ENCODE assay signal across 15 cellular contexts in genomic region chr7:8305104-8305503, GRCh38. TPM values are rescaled to one million over a fixed set of nuclear protein-coding genes. Genes with fewer than 3 reads are reported as not detected.
DNase-seq lines count a peak whose midpoint lies in the region; ATAC-seq and TF ChIP-seq lines count a peak whose summit lies in the region.
"Had no signal": no experiment of that assay in that cellular context is flagged by ENCODE, and none has a peak within 500 bp of the region (broad histone marks: within the 10 kb centered on the region; RNA-seq: fewer than 3 reads in every experiment).

No MANE protein-coding gene starts in this region.

- H3K27me3 Mint-ChIP-seq in CD8-positive, alpha-beta memory T cell, result peaks cover 22 to 51% of the 10 kb centered on the region in 2 donors

- H3K79me2 ChIP-seq in OCI-LY7 (ENCODE audit: insufficient read depth, low read depth, low read length), result no peaks in the 10 kb centered on the region

- H4K20me1 ChIP-seq in OCI-LY7 (ENCODE audit: insufficient read depth, low read length), result no peaks in the 10 kb centered on the region
- H4K20me1 ChIP-seq: BLaER1 treated with 17β-estradiol and CSF1 and Interleukin-3, amounts not matched to agents 10 nM and 100 nM had no signal

- no peak for DNase-seq in CD8-positive, alpha-beta memory T cell
- peak; percentile 41 for DNase-seq in WERI-Rb-1
- no peak for DNase-seq in adrenal gland
- DNase-seq in NOMO-1 treated with DMSO at 0.1 percent for 48 hours (lab: John Stamatoyannopoulos, UW; ENCODE audit: unreplicated experiment), result no peak
- no peak for DNase-seq in OCI-LY7 (ENCODE audit: low spot score)
- DNase-seq: 8988T; CD8-positive, alpha-beta T cell; COR-L47; HCEC 1CT; HFFc6 had no signal

- no peaks in the 10 kb centered on the region for H3K36me3 ChIP-seq in CD8-positive, alpha-beta memory T cell (ENCODE audit: insufficient read depth, low read length)
- peaks cover 4% of the 10 kb centered on the region; the same call in 1 of the 2 replicates for H3K36me3 ChIP-seq in HUES6 (ENCODE audit: control insufficient read depth, insufficient read depth, low read length)
- no peaks in the 10 kb centered on the region for H3K36me3 ChIP-seq in WERI-Rb-1
- H3K36me3 ChIP-seq in adrenal gland (replicated peaks in 1 of 2), result no peaks in the 10 kb centered on the region
- H3K36me3 ChIP-seq in OCI-LY7 (ENCODE audit: insufficient read depth, low read length), result no peaks in the 10 kb centered on the region
- H3K36me3 ChIP-seq: BLaER1 treated with 17β-estradiol and CSF1 and Interleukin-3, amounts not matched to agents 10 nM and 100 nM had no signal

- POLR2A ChIA-PET in CD8-positive, alpha-beta memory T cell (lab: Charles Lee), result no interaction called here
- POLR2A ChIA-PET in OCI-LY7 (lab: Charles Lee), result no interaction called here

- TF ChIP-seq POLR2A in adrenal gland (IDR thresholded peaks at IDR 0.05), result no peak

- no peak overlapping the region for H3K4me2 ChIP-seq in OCI-LY7 (ENCODE audit: low read length)
- H3K4me2 ChIP-seq: BLaER1 treated with 17β-estradiol and CSF1 and Interleukin-3, amounts not matched to agents 10 nM and 100 nM; GM23338 had no signal

- H3K4me1 ChIP-seq in CD8-positive, alpha-beta memory T cell (ENCODE audit: insufficient read depth, low read length), result no peaks in the 10 kb centered on the region
- 0 out of 2 replicates have a peak, but pooled peaks cover 2% of the 10 kb centered on the region for H3K4me1 ChIP-seq in HUES6 (ENCODE audit: control insufficient read depth, insufficient read depth, low read length)
- no peaks in the 10 kb centered on the region for H3K4me1 ChIP-seq in adrenal gland (replicated peaks in 1 of 2)
- H3K4me1 ChIP-seq in OCI-LY7 (ENCODE audit: insufficient read depth, low read length, poor library complexity, severe bottlenecking), result no peaks in the 10 kb centered on the region
- H3K4me1 ChIP-seq: BLaER1 treated with 17β-estradiol and CSF1 and Interleukin-3, amounts not matched to agents 10 nM and 100 nM had no signal

- no peak overlapping the region for H3K4me3 ChIP-seq in CD8-positive, alpha-beta memory T cell (ENCODE audit: low read length)
- peak overlapping the region; percentile 54; the same call in 1 of the 2 replicates for H3K4me3 ChIP-seq in HUES6 (ENCODE audit: low read depth, low read length)
- no peak overlapping the region for H3K4me3 ChIP-seq in WERI-Rb-1 (ENCODE audit: low read depth, low read length)
- H3K4me3 ChIP-seq in adrenal gland, result no peak overlapping the region
- no peak overlapping the region for H3K4me3 ChIP-seq in OCI-LY7 (ENCODE audit: low read depth, low read length, poor library complexity, severe bottlenecking)
- H3K4me3 ChIP-seq: BLaER1 treated with 17β-estradiol and CSF1 and Interleukin-3, amounts not matched to agents 10 nM and 100 nM; GM23338 had no signal

- CTCF ChIA-PET in CD8-positive, alpha-beta memory T cell (lab: Charles Lee), result interaction anchor here (1.1 kb wide), 1 partner anchor 9 kb away, joined by 4 read pairs; no protein-coding TSS in a partner anchor
- CTCF ChIA-PET in OCI-LY7 (lab: Charles Lee; ENCODE audit: unreplicated experiment), result no interaction called here

- no peaks in the 10 kb centered on the region for H3K4me1 Mint-ChIP-seq in CD8-positive, alpha-beta memory T cell
- H3K4me1 Mint-ChIP-seq: B cell had no signal

- H3K27me3 ChIP-seq in CD8-positive, alpha-beta memory T cell (ENCODE audit: insufficient read depth, low read length, poor library complexity, severe bottlenecking), result no peaks in the 10 kb centered on the region
- H3K27me3 ChIP-seq in HUES6 (ENCODE audit: control insufficient read depth, insufficient read depth, low read length), result no peaks in the 10 kb centered on the region
- no peaks in the 10 kb centered on the region for H3K27me3 ChIP-seq in WERI-Rb-1 (ENCODE audit: insufficient read depth, low read depth, severe bottlenecking)
- H3K27me3 ChIP-seq in adrenal gland, result no peaks in the 10 kb centered on the region
- H3K27me3 ChIP-seq: BLaER1 treated with 17β-estradiol and CSF1 and Interleukin-3, amounts not matched to agents 10 nM and 100 nM had no signal

- intact Hi-C loops in adrenal gland (cut with DNase I) (no loop called here), OCI-LY7 (cut with micrococcal nuclease; ENCODE audit: unreplicated experiment) (no loop called here)

- no peaks in the 10 kb centered on the region for H3K9me3 Mint-ChIP-seq in CD8-positive, alpha-beta memory T cell
- H3K9me3 Mint-ChIP-seq: CD8-positive, alpha-beta T cell; HFFc6 had no signal

- H3K9me3 ChIP-seq in CD8-positive, alpha-beta memory T cell (ENCODE audit: low read length), result no peaks in the 10 kb centered on the region
- H3K9me3 ChIP-seq in HUES6 (ENCODE audit: control insufficient read depth, insufficient read depth, low read depth, low read length) (peaks cover 8% of the 10 kb centered on the region; the same call in 1 of the 2 replicates), WERI-Rb-1 (ENCODE audit: severe bottlenecking) (no peaks in the 10 kb centered on the region), adrenal gland (replicated peaks in 1 of 3) (no peaks in the 10 kb centered on the region), OCI-LY7 (ENCODE audit: low read length) (0 out of 2 replicates have a peak, but pooled peaks cover 3% of the 10 kb centered on the region)
- H3K9me3 ChIP-seq: BLaER1 treated with 17β-estradiol and CSF1 and Interleukin-3, amounts not matched to agents 10 nM and 100 nM had no signal

- 35 to 76% (median 69%) methylated on average over 2 of the region's 2 CpGs for WGBS in adrenal gland, 4 donors

- no peak overlapping the region for H3K4me3 Mint-ChIP-seq in CD8-positive, alpha-beta memory T cell
- H3K4me3 Mint-ChIP-seq: B cell; CD8-positive, alpha-beta T cell; GM23338; HFFc6 had no signal

- H3K36me3 Mint-ChIP-seq in CD8-positive, alpha-beta memory T cell, result peaks cover 0 to 3% (median 0%) of the 10 kb centered on the region in 3 donors
- H3K36me3 Mint-ChIP-seq: CD8-positive, alpha-beta T cell had no signal

- TF ChIP-seq CTCF in WERI-Rb-1 (IDR thresholded peaks at IDR 0.05; ENCODE audit: low read depth, low read length), result no peak
- no peak for TF ChIP-seq CTCF in adrenal gland (IDR thresholded peaks at IDR 0.05)
- no peak for TF ChIP-seq CTCF in OCI-LY7 (conservative IDR thresholded peaks at IDR 0.05; ENCODE audit: low read length)

- no TSS peak for BruUV-seq in OCI-LY7 (replicated peaks; lab: Mats Ljungman, UMichigan)

- H3K27ac ChIP-seq in CD8-positive, alpha-beta memory T cell (ENCODE audit: low read depth, low read length), result peak overlapping the region; percentile 57
- H3K27ac ChIP-seq in HUES6 (ENCODE audit: low read depth, low read length) (no peak overlapping the region), WERI-Rb-1 (no peak overlapping the region), adrenal gland (no peak overlapping the region), OCI-LY7 (ENCODE audit: low read depth, low read length, poor library complexity, severe bottlenecking) (no peak overlapping the region)
- H3K27ac ChIP-seq: BLaER1 treated with 17β-estradiol and CSF1 and Interleukin-3, amounts not matched to agents 10 nM and 100 nM had no signal

- ATAC-seq in HG03521 (IDR thresholded peaks at IDR 0.05; ENCODE audit: unreplicated experiment), result no peak
- ATAC-seq: CD8-positive, alpha-beta T cell; GM23338 had no signal

- H3K27ac Mint-ChIP-seq in CD8-positive, alpha-beta memory T cell, result no peak overlapping the region
- H3K27ac Mint-ChIP-seq: B cell; CD8-positive, alpha-beta T cell; GM23338; HFFc6 had no signal

- H3K9ac ChIP-seq in HUES6 (ENCODE audit: low read length), result no peak overlapping the region
- H3K9ac ChIP-seq: BLaER1 treated with 17β-estradiol and CSF1 and Interleukin-3, amounts not matched to agents 10 nM and 100 nM had no signal

- no peak overlapping the region for H2AFZ ChIP-seq in OCI-LY7 (ENCODE audit: low read length)
- H2AFZ ChIP-seq: GM23338 had no signal

- H3K9me2 ChIP-seq in OCI-LY7 (ENCODE audit: insufficient read depth, low read length), result no peaks in the 10 kb centered on the region

RNA-seq across cellular contexts. Expression of gene ICA1, which starts 43.1 kb away (rescaled TPM):
- under 1 TPM; 0.33 to 0.46 TPM for total RNA-seq in CD8-positive, alpha-beta memory T cell
- 3.3 TPM for polyA plus RNA-seq in CD8-positive, alpha-beta memory T cell
- total RNA-seq in adrenal gland (10 to 100 TPM in 1 of 8 donors, 1 to 10 TPM in 6, not detected in 1; 5.0 to 14.2 (median 5.6) TPM), OCI-LY7 (2022) (0.49 and 0.50 TPM in 2 replicates)
- polyA plus RNA-seq in adrenal gland, result 10 to 100 TPM in 2 of 3 donors, 1 to 10 TPM in 1; 9.5 to 16.1 (median 13.1) TPM
- total RNA-seq in OCI-LY7 (2014; rRNA removed; shearing (Covaris generic)), result not detected in 2 replicates
- total RNA-seq: B cell, HFFc6 had no signal
